6 cellular contexts compared by ENCODE assay signal in genomic region chr5:3191585-3191984, GRCh38.
"Had no signal": no experiment of that assay in that cellular context is flagged by ENCODE, and none has a peak within 500 bp of the region (broad histone marks: within the 10 kb centered on the region; RNA-seq: fewer than 3 reads in every experiment).

No MANE protein-coding gene starts in this region.

- H3K9me3 Mint-ChIP-seq: IgD-negative memory B cell had no signal

- H3K27ac Mint-ChIP-seq: IgD-negative memory B cell had no signal

- H3K4me1 Mint-ChIP-seq: IgD-negative memory B cell had no signal

- H3K27me3 Mint-ChIP-seq: IgD-negative memory B cell had no signal

- H3K27ac ChIP-seq: HL-60 had no signal

- H3K4me3 ChIP-seq: K562 had no signal

- ATAC-seq: HepG2, K562 had no signal

- DNase-seq: IMR-90, KBM-7 had no signal

- H3K36me3 Mint-ChIP-seq: IgD-negative memory B cell had no signal

- H3K4me3 Mint-ChIP-seq: IgD-negative memory B cell had no signal
